In the genomic region with DNA sequence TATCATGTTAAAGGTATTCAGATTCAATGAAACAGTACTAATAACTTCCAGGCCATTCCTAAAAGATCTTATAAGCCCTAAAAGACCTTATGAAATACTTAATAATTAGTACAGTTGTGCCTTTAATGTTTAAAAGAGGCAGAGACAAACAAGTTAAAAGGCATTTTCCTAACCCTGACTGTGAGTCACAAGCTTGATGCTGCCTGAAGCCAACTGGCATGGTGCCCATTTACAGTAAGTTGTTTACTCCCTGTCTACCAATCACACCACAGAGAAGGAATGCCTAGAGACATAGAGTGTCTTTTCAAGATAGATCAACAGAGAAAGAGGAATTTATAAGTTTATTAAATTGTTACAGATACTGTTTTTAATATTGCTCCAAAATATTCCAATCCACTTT, we compare ENCODE assay signal across 8 cellular contexts. TPM values are rescaled to one million over a fixed set of nuclear protein-coding genes. Genes with fewer than 3 reads are reported as not detected.
A peak's percentile ranks its signal among the peaks of the same experiment; 100 is the strongest.
DNase-seq lines count a peak whose midpoint lies in the region; ATAC-seq and TF ChIP-seq lines count a peak whose summit lies in the region.

No MANE protein-coding gene starts in this region.

- H3K79me2 ChIP-seq in SK-N-SH (ENCODE audit: insufficient read depth), result peaks cover 96% of the 10 kb centered on the region

- no peak overlapping the region for H3K27ac ChIP-seq in CD8-positive, alpha-beta T cell (ENCODE audit: low read depth, low read length)
- H3K27ac ChIP-seq in SK-N-SH (ENCODE audit: low read depth in 2 of 2, low read length in 1 of 2) (peak overlapping the region; percentile 45 to 66), caudate nucleus (ENCODE audit: low read depth, low read length) (peak overlapping the region; percentile 18)

- peak; percentile 25 to 41; a peak in 3 of 4 replicates for TF ChIP-seq EP300 in SK-N-SH (IDR thresholded peaks at IDR 0.05; ENCODE audit: borderline replicate concordance in 1 of 2, low read depth in 1 of 2, low read length in 1 of 2)

- no peak overlapping the region for H3K9ac ChIP-seq in SK-N-SH

- H3K9me3 Mint-ChIP-seq in CD8-positive, alpha-beta T cell, result no peaks in the 10 kb centered on the region

- H3K27me3 Mint-ChIP-seq in CD8-positive, alpha-beta T cell (ENCODE audit: low read depth), result no peaks in the 10 kb centered on the region

- no peaks in the 10 kb centered on the region for H3K9me3 ChIP-seq in CD8-positive, alpha-beta T cell (ENCODE audit: low read length)
- no peaks in the 10 kb centered on the region for H3K9me3 ChIP-seq in SK-N-SH

- no peak for TF ChIP-seq POLR2A in lower leg skin (IDR thresholded peaks at IDR 0.05)

- H4K20me1 ChIP-seq in SK-N-SH (ENCODE audit: insufficient read depth), result peaks cover 22% of the 10 kb centered on the region

- CTCF ChIA-PET in CD8-positive, alpha-beta T cell (lab: Charles Lee), result no interaction called here
- CTCF ChIA-PET in SK-N-SH (lab: Yijun Ruan, JAX), result no interaction called here

- no peak for TF ChIP-seq CTCF in CD8-positive, alpha-beta T cell (IDR thresholded peaks at IDR 0.05)
- TF ChIP-seq CTCF in SK-N-SH (IDR thresholded peaks at IDR 0.05) (no peak), lower leg skin (IDR thresholded peaks at IDR 0.05) (no peak), GM10266 (IDR thresholded peaks at IDR 0.05; ENCODE audit: control insufficient read depth, insufficient read depth, low read depth, missing control alignments) (no peak)

- peaks cover 19% of the 10 kb centered on the region for H3F3A ChIP-seq in SK-N-SH (replicated peaks; ENCODE audit: insufficient read depth)

- no peaks in the 10 kb centered on the region for H3K36me3 ChIP-seq in CD8-positive, alpha-beta T cell (ENCODE audit: insufficient read depth, low read length)
- H3K36me3 ChIP-seq in SK-N-SH (replicated peaks in 1 of 2; ENCODE audit: control insufficient read depth in 1 of 2, insufficient read depth in 2 of 2, low read length in 1 of 2), result peaks cover 0 to 12% of the 10 kb centered on the region in 2 experiments

- H3K4me1 ChIP-seq in CD8-positive, alpha-beta T cell (ENCODE audit: insufficient read depth, low read length), result peaks cover 57% of the 10 kb centered on the region
- H3K4me1 ChIP-seq in SK-N-SH (ENCODE audit: control insufficient read depth in 1 of 2, insufficient read depth in 2 of 2, low read depth in 1 of 2, low read length in 1 of 2), result peaks cover 0 to 13% of the 10 kb centered on the region in 2 experiments; a peak in 2 of 4 replicates

- no peaks in the 10 kb centered on the region for H3K27me3 ChIP-seq in CD8-positive, alpha-beta T cell (ENCODE audit: insufficient read depth, low read length)
- H3K27me3 ChIP-seq in SK-N-SH (ENCODE audit: insufficient read depth), result no peaks in the 10 kb centered on the region

- peak overlapping the region; percentile 74 for H3K27ac Mint-ChIP-seq in CD8-positive, alpha-beta T cell

- POLR2A ChIA-PET in CD8-positive, alpha-beta T cell (lab: Charles Lee), result interaction anchor here (0.7 to 2.5 kb wide), 2 partner anchors 48 to 63 kb away, joined by 4 to 13 read pairs; a partner anchor contains a TSS
- POLR2A ChIA-PET in SK-N-SH (lab: Yijun Ruan, JAX), result no interaction called here

- peak; percentile 31 to 80 (median 63) for DNase-seq in CD8-positive, alpha-beta T cell
- DNase-seq in HuH-7.5 (ENCODE audit: low spot score) (peak; percentile 31), SK-N-SH (peak; percentile 50), caudate nucleus (lab: John Stamatoyannopoulos, UW) (peak in 37 of 61 donors; percentile 0 to 82 (median 16)), lower leg skin (ENCODE audit: low spot score in 2 of 2) (peak; percentile 89 to 91), GM10266 (ENCODE audit: extremely low spot score) (no peak)
- DNase-seq in stimulated activated naive CD4-positive, alpha-beta T cell treated with Interleukin-2 at 50 U/mL for 16 hours (lab: John Stamatoyannopoulos, UW), result peak; percentile 39

- no peak overlapping the region for H2AFZ ChIP-seq in SK-N-SH (ENCODE audit: low read depth)

- intact Hi-C loops in CD8-positive, alpha-beta T cell (cut with DNase I, micrococcal nuclease), result no loop called here
- intact Hi-C loops in lower leg skin (cut with DNase I; ENCODE audit: low total_unique reads), result no loop called here

- no peak for TF ChIP-seq RAD21 in SK-N-SH (IDR thresholded peaks at IDR 0.05; ENCODE audit: low read length)

- ATAC-seq in CD8-positive, alpha-beta T cell, result peak; percentile 83
- ATAC-seq in GM19467 (IDR thresholded peaks at IDR 0.05; ENCODE audit: unreplicated experiment), result no peak

- no peak overlapping the region for H3K4me3 ChIP-seq in CD8-positive, alpha-beta T cell (ENCODE audit: low read depth, low read length)
- H3K4me3 ChIP-seq in SK-N-SH (ENCODE audit: low read depth in 2 of 2, low read length in 1 of 2) (no peak overlapping the region; a peak in 1 of 4 replicates), lower leg skin (ENCODE audit: low read depth, poor library complexity, severe bottlenecking) (no peak overlapping the region)

- no peaks in the 10 kb centered on the region for H3K36me3 Mint-ChIP-seq in CD8-positive, alpha-beta T cell

- peak overlapping the region; percentile 2 for H3K4me3 Mint-ChIP-seq in CD8-positive, alpha-beta T cell

- H3K4me2 ChIP-seq in SK-N-SH, result peak overlapping the region; percentile 55; the same call in 1 of the 2 replicates

- H3K4me1 Mint-ChIP-seq in CD8-positive, alpha-beta T cell (ENCODE audit: low read depth), result peaks cover 79% of the 10 kb centered on the region

- H3K9me2 ChIP-seq in SK-N-SH, result no peaks in the 10 kb centered on the region

TF ChIP-seq in SK-N-SH, 30 proteins besides CTCF, POLR2A, EP300 and RAD21:
- TF ChIP-seq, protein P1, sequence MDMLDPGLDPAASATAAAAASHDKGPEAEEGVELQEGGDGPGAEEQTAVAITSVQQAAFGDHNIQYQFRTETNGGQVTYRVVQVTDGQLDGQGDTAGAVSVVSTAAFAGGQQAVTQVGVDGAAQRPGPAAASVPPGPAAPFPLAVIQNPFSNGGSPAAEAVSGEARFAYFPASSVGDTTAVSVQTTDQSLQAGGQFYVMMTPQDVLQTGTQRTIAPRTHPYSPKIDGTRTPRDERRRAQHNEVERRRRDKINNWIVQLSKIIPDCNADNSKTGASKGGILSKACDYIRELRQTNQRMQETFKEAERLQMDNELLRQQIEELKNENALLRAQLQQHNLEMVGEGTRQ (IDR thresholded peaks at IDR 0.05; ENCODE audit: borderline replicate concordance, low read depth, low read length), result no peak
- peak; percentile 56 for TF ChIP-seq JUND (IDR thresholded peaks at IDR 0.05)
- no peak for TF ChIP-seq NRF1 (IDR thresholded peaks at IDR 0.05; ENCODE audit: low read depth, low read length)
- TF ChIP-seq TCF12 (IDR thresholded peaks at IDR 0.05), result peak; percentile 51
- TF ChIP-seq FOSL2 (IDR thresholded peaks at IDR 0.05; ENCODE audit: borderline replicate concordance, low read depth), result peak; percentile 61; the same call in 1 of the 2 replicates
- TF ChIP-seq, protein P2, sequence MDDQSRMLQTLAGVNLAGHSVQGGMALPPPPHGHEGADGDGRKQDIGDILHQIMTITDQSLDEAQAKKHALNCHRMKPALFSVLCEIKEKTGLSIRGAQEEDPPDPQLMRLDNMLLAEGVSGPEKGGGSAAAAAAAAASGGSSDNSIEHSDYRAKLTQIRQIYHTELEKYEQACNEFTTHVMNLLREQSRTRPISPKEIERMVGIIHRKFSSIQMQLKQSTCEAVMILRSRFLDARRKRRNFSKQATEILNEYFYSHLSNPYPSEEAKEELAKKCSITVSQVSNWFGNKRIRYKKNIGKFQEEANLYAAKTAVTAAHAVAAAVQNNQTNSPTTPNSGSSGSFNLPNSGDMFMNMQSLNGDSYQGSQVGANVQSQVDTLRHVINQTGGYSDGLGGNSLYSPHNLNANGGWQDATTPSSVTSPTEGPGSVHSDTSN (IDR thresholded peaks at IDR 0.05), result peak; percentile 55
- no peak for TF ChIP-seq TAF1 (IDR thresholded peaks at IDR 0.05; ENCODE audit: borderline replicate concordance, low read depth, low read length)
- no peak for TF ChIP-seq RCOR1 (IDR thresholded peaks at IDR 0.05; ENCODE audit: low read length)
- 0 out of 2 replicates have a peak, but pooled peaks have one; percentile 27 for TF ChIP-seq POLR2AphosphoS5 (IDR thresholded peaks at IDR 0.05; ENCODE audit: low read depth, low read length)
- peak; percentile 98 for TF ChIP-seq NFIC (IDR thresholded peaks at IDR 0.05; ENCODE audit: borderline replicate concordance)
- no peak for TF ChIP-seq GABPA (IDR thresholded peaks at IDR 0.05; ENCODE audit: low read depth)
- TF ChIP-seq, protein P3, sequence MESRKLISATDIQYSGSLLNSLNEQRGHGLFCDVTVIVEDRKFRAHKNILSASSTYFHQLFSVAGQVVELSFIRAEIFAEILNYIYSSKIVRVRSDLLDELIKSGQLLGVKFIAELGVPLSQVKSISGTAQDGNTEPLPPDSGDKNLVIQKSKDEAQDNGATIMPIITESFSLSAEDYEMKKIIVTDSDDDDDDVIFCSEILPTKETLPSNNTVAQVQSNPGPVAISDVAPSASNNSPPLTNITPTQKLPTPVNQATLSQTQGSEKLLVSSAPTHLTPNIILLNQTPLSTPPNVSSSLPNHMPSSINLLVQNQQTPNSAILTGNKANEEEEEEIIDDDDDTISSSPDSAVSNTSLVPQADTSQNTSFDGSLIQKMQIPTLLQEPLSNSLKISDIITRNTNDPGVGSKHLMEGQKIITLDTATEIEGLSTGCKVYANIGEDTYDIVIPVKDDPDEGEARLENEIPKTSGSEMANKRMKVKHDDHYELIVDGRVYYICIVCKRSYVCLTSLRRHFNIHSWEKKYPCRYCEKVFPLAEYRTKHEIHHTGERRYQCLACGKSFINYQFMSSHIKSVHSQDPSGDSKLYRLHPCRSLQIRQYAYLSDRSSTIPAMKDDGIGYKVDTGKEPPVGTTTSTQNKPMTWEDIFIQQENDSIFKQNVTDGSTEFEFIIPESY (IDR thresholded peaks at IDR 0.05; ENCODE audit: borderline replicate concordance, low read depth), result no peak

RNA-seq across cellular contexts. Expression of a gene that starts 47.8 kb away (rescaled TPM):
- total RNA-seq in CD8-positive, alpha-beta T cell, result 100 to 1,000 TPM; 179 to 181 TPM
- 7.1 and 8.2 TPM in 2 replicates for polyA plus RNA-seq in SK-N-SH (2012; rRNA removed)
- 9.7 and 9.8 TPM in 2 replicates for polyA plus RNA-seq in SK-N-SH (2012; cell fraction: cytosol; rRNA removed)
- 4.2 and 8.9 TPM in 2 replicates for polyA plus RNA-seq in SK-N-SH (2012; cell fraction: nucleus; rRNA removed)
- total RNA-seq in lower leg skin, result 10 to 100 TPM; 40.4 to 55.0 (median 45.2) TPM
